ENCODE assay signal across 1 cellular context in genomic region chr14:99530407-99530806, GRCh38.
TF ChIP-seq lines count a peak whose summit lies in the region.

No MANE protein-coding gene starts in this region.

TF ChIP-seq in IMR-90, 13 proteins besides CTCF, POLR2A, EP300 and RAD21 (continued from another document):
- no peak for TF ChIP-seq ELK1 (IDR thresholded peaks at IDR 0.05; ENCODE audit: borderline replicate concordance, low read depth, low read length)
- TF ChIP-seq FOS (IDR thresholded peaks at IDR 0.05; ENCODE audit: low read depth, low read length), result no peak
- TF ChIP-seq RFX5 (IDR thresholded peaks at IDR 0.05; ENCODE audit: low read depth, low read length), result no peak
- TF ChIP-seq CEBPB (IDR thresholded peaks at IDR 0.05; ENCODE audit: low read depth, low read length), result no peak
